17 cellular contexts compared by ENCODE assay signal in genomic region chr9:95311956-95312355, GRCh38.
A peak's percentile ranks its signal among the peaks of the same experiment; 100 is the strongest.
DNase-seq lines count a peak whose midpoint lies in the region; TF ChIP-seq lines count a peak whose summit lies in the region.
"Had no signal": no experiment of that assay in that cellular context is flagged by ENCODE, and none has a peak within 500 bp of the region (broad histone marks: within the 10 kb centered on the region; RNA-seq: fewer than 3 reads in every experiment).

No MANE protein-coding gene starts in this region.

- no peaks in the 10 kb centered on the region for H4K20me1 ChIP-seq in DOHH2 (ENCODE audit: control insufficient read depth, insufficient read depth, low read depth, low read length)
- no peaks in the 10 kb centered on the region for H4K20me1 ChIP-seq in Loucy (ENCODE audit: insufficient read depth, low read length, poor library complexity, severe bottlenecking)

- H3K4me3 ChIP-seq in DOHH2 (ENCODE audit: low read length) (peak overlapping the region; percentile 61), Loucy (ENCODE audit: low read length, poor library complexity, severe bottlenecking) (no peak overlapping the region), coronary artery (no peak overlapping the region)
- H3K4me3 ChIP-seq: SJCRH30 had no signal

- H3K79me2 ChIP-seq in DOHH2 (ENCODE audit: control insufficient read depth, low read length) = peaks cover 89% of the 10 kb centered on the region
- H3K79me2 ChIP-seq in Loucy (ENCODE audit: insufficient read depth, low read length) = peaks cover 80% of the 10 kb centered on the region

- H3K4me2 ChIP-seq in DOHH2 (ENCODE audit: low read length) (peak overlapping the region; percentile 61), Loucy (ENCODE audit: low read depth, low read length, poor library complexity, severe bottlenecking) (peak overlapping the region; percentile 29)

- TF ChIP-seq CTCF in DOHH2 (IDR thresholded peaks at IDR 0.05; ENCODE audit: low read depth, low read length, poor library complexity, severe bottlenecking) = no peak
- no peak for TF ChIP-seq CTCF in Loucy (conservative IDR thresholded peaks at IDR 0.05; ENCODE audit: low read length)
- TF ChIP-seq CTCF in coronary artery (IDR thresholded peaks at IDR 0.05) = no peak

- H2AFZ ChIP-seq in Loucy (ENCODE audit: low read length) = no peak overlapping the region

- no peaks in the 10 kb centered on the region for H3F3A ChIP-seq in DOHH2 (ENCODE audit: control insufficient read depth, insufficient read depth)
- H3F3A ChIP-seq in Loucy (ENCODE audit: low read depth) = 0 out of 2 replicates have a peak, but pooled peaks cover 2% of the 10 kb centered on the region

- no peak overlapping the region for H3K27ac ChIP-seq in DOHH2 (ENCODE audit: low read depth, low read length)
- no peak overlapping the region for H3K27ac ChIP-seq in coronary artery
- H3K27ac ChIP-seq: SJCRH30 had no signal

- H3K36me3 ChIP-seq in DOHH2 (ENCODE audit: control insufficient read depth, low read length) (peaks cover 3% of the 10 kb centered on the region; the same call in 1 of the 2 replicates), Loucy (ENCODE audit: insufficient read depth, low read length) (no peaks in the 10 kb centered on the region)
- H3K36me3 ChIP-seq: Peyer's patch, SJCRH30 had no signal

- H3K4me1 ChIP-seq in DOHH2 (ENCODE audit: control insufficient read depth, low read length) (peaks cover 55% of the 10 kb centered on the region), Loucy (ENCODE audit: insufficient read depth, low read length, poor library complexity, severe bottlenecking) (peaks cover 39% of the 10 kb centered on the region)

- H3K9ac ChIP-seq in Loucy (ENCODE audit: low read depth, low read length, poor library complexity, severe bottlenecking) = no peak overlapping the region

- DNase-seq in NOMO-1 treated with DMSO at 0.1 percent for 48 hours (lab: John Stamatoyannopoulos, UW; ENCODE audit: unreplicated experiment) (peak; percentile 74), amniotic epithelial cell (ENCODE audit: low read depth) (peak; percentile 85), coronary artery (ENCODE audit: low spot score) (no peak), NCI-H2171 (lab: John Stamatoyannopoulos, UW) (no peak)
- no peak for DNase-seq in stimulated activated CD4-positive, alpha-beta T cell treated with anti-CD3 and anti-CD28 coated beads, Interleukin-4, amount 100 ng/mL, for 4 hours
- DNase-seq: C1 segment of cervical spinal cord; CD8-positive, alpha-beta T cell; HCEC 1CT; NCI-H1105; NCI-H146; NCI-H2029 treated with DMSO at 0.1 percent for 48 hours; NCI-H524 treated with DMSO at 0.1 percent for 48 hours; Peyer's patch; SJCRH30; T-cell had no signal

- H3K9me2 ChIP-seq in DOHH2 (replicated peaks; ENCODE audit: control insufficient read depth, low read length) (no peaks in the 10 kb centered on the region), Loucy (replicated peaks; ENCODE audit: low read depth, low read length) (no peaks in the 10 kb centered on the region)

- no peaks in the 10 kb centered on the region for H3K27me3 ChIP-seq in DOHH2 (ENCODE audit: control insufficient read depth, low read length)
- no peaks in the 10 kb centered on the region for H3K27me3 ChIP-seq in Loucy (ENCODE audit: insufficient read depth, low read length, poor library complexity, severe bottlenecking)
- H3K27me3 ChIP-seq: Peyer's patch, SJCRH30 had no signal

- H3K9me3 ChIP-seq in DOHH2 (ENCODE audit: control insufficient read depth, insufficient read depth, low read length) (no peaks in the 10 kb centered on the region), Loucy (ENCODE audit: insufficient read depth, low read depth, low read length) (no peaks in the 10 kb centered on the region)
- H3K9me3 ChIP-seq: Peyer's patch, SJCRH30 had no signal

Comparison
In these comparisons a context has a peak if more than half of its experiments do, and no peak if none do; other contexts are left out.
1. DNase-seq: peak in NOMO-1 treated with DMSO at 0.1 percent for 48 hours (single experiment) and amniotic epithelial cell (single experiment); none in coronary artery (single experiment), NCI-H2171 (single experiment) and stimulated activated CD4-positive, alpha-beta T cell treated with anti-CD3 and anti-CD28 coated beads, Interleukin-4, amount 100 ng/mL, for 4 hours (0 of 2).